In the genomic region with DNA sequence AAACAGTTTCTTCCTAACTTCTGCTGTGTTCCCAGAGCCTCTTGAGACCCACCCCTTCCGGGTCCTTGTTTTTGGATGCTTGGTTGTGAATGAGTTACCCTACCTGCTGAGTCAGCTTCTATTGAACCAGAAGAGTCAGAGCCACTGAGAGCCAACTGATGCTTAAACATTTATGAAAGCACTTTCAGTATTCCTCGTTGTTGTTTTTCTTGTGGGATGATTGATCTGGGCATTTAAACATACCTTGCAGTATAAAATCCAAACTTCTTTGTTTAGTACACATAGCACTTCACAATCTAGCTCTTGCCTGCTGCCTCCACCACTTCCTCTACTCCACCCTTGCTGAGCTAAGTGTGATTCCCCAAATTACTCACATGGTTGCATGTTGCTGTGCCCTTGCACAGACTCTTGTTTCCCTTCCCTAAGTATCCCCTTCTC, we compare ENCODE assay signal across 1 cellular context.
TF ChIP-seq lines count a peak whose summit lies in the region.

No MANE protein-coding gene starts in this region.

TF ChIP-seq in WTC11, 78 proteins besides CTCF, POLR2A, EP300 and RAD21 (continued from another document):
- TF ChIP-seq, protein P1, sequence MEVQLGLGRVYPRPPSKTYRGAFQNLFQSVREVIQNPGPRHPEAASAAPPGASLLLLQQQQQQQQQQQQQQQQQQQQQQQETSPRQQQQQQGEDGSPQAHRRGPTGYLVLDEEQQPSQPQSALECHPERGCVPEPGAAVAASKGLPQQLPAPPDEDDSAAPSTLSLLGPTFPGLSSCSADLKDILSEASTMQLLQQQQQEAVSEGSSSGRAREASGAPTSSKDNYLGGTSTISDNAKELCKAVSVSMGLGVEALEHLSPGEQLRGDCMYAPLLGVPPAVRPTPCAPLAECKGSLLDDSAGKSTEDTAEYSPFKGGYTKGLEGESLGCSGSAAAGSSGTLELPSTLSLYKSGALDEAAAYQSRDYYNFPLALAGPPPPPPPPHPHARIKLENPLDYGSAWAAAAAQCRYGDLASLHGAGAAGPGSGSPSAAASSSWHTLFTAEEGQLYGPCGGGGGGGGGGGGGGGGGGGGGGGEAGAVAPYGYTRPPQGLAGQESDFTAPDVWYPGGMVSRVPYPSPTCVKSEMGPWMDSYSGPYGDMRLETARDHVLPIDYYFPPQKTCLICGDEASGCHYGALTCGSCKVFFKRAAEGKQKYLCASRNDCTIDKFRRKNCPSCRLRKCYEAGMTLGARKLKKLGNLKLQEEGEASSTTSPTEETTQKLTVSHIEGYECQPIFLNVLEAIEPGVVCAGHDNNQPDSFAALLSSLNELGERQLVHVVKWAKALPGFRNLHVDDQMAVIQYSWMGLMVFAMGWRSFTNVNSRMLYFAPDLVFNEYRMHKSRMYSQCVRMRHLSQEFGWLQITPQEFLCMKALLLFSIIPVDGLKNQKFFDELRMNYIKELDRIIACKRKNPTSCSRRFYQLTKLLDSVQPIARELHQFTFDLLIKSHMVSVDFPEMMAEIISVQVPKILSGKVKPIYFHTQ (CRISPR knock-in tag; IDR thresholded peaks at IDR 0.05), result no peak
- TF ChIP-seq, protein P2, sequence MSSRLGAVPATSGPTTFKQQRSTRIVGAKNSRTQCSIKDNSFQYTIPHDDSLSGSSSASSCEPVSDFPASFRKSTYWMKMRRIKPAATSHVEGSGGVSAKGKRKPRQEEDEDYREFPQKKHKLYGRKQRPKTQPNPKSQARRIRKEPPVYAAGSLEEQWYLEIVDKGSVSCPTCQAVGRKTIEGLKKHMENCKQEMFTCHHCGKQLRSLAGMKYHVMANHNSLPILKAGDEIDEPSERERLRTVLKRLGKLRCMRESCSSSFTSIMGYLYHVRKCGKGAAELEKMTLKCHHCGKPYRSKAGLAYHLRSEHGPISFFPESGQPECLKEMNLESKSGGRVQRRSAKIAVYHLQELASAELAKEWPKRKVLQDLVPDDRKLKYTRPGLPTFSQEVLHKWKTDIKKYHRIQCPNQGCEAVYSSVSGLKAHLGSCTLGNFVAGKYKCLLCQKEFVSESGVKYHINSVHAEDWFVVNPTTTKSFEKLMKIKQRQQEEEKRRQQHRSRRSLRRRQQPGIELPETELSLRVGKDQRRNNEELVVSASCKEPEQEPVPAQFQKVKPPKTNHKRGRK (CRISPR knock-in tag; IDR thresholded peaks at IDR 0.05; ENCODE audit: borderline replicate concordance), result no peak
- TF ChIP-seq NR3C1 (CRISPR knock-in tag; conservative IDR thresholded peaks at IDR 0.05; ENCODE audit: low read depth) (no peak), SMAD4 (CRISPR knock-in tag; IDR thresholded peaks at IDR 0.05) (no peak)
- TF ChIP-seq, protein P3, sequence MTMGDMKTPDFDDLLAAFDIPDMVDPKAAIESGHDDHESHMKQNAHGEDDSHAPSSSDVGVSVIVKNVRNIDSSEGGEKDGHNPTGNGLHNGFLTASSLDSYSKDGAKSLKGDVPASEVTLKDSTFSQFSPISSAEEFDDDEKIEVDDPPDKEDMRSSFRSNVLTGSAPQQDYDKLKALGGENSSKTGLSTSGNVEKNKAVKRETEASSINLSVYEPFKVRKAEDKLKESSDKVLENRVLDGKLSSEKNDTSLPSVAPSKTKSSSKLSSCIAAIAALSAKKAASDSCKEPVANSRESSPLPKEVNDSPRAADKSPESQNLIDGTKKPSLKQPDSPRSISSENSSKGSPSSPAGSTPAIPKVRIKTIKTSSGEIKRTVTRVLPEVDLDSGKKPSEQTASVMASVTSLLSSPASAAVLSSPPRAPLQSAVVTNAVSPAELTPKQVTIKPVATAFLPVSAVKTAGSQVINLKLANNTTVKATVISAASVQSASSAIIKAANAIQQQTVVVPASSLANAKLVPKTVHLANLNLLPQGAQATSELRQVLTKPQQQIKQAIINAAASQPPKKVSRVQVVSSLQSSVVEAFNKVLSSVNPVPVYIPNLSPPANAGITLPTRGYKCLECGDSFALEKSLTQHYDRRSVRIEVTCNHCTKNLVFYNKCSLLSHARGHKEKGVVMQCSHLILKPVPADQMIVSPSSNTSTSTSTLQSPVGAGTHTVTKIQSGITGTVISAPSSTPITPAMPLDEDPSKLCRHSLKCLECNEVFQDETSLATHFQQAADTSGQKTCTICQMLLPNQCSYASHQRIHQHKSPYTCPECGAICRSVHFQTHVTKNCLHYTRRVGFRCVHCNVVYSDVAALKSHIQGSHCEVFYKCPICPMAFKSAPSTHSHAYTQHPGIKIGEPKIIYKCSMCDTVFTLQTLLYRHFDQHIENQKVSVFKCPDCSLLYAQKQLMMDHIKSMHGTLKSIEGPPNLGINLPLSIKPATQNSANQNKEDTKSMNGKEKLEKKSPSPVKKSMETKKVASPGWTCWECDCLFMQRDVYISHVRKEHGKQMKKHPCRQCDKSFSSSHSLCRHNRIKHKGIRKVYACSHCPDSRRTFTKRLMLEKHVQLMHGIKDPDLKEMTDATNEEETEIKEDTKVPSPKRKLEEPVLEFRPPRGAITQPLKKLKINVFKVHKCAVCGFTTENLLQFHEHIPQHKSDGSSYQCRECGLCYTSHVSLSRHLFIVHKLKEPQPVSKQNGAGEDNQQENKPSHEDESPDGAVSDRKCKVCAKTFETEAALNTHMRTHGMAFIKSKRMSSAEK (CRISPR knock-in tag; IDR thresholded peaks at IDR 0.05; ENCODE audit: borderline replicate concordance), result no peak
